Comparison of ENCODE assay signal across 12 cellular contexts in the genomic region with DNA sequence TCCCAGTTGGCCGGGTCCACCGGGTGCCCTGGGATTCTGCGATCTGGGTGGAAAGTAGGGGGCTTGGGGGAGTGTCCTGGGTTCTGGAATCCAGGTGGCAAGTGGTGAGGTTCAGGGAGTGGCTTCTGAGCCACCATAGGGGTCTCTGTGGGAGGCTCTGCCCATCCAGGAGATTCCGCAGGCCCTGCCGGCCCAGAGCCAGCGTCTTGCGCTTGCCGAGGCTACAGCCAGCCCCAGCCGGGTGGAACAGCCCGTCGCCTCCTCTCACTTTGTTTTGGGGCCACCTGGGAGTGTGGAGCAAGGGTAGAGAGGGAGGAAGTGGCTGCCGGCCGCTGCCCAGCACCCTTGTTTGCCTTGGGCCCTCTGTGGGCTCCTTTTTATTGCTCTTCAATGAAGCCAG.
DNase-seq lines count a peak whose midpoint lies in the region; ATAC-seq and TF ChIP-seq lines count a peak whose summit lies in the region.
"Had no signal": no experiment of that assay in that cellular context is flagged by ENCODE, and none has a peak within 500 bp of the region (broad histone marks: within the 10 kb centered on the region; RNA-seq: fewer than 3 reads in every experiment).

No MANE protein-coding gene starts in this region.

- CTCF ChIA-PET in activated CD4-positive, alpha-beta T cell treated with anti-CD3 and anti-CD28 coated beads for 36 hours (lab: Charles Lee): interaction anchor here (1.6 kb wide), 1 partner anchor 142 kb away, joined by 4 read pairs; no protein-coding TSS in a partner anchor

- no peaks in the 10 kb centered on the region for H3K9me3 ChIP-seq in body of pancreas
- H3K9me3 ChIP-seq in hepatocyte (ENCODE audit: low read depth): no peaks in the 10 kb centered on the region
- H3K9me3 ChIP-seq in ovary: no peaks in the 10 kb centered on the region
- H3K9me3 ChIP-seq in upper lobe of right lung: no peaks in the 10 kb centered on the region

- peaks cover 2% of the 10 kb centered on the region for H3K36me3 Mint-ChIP-seq in activated CD4-positive, alpha-beta T cell treated with anti-CD3 and anti-CD28 coated beads for 36 hours (ENCODE audit: low read depth)

- peaks cover 27% of the 10 kb centered on the region for H3K79me2 ChIP-seq in hepatocyte

- H3K27me3 ChIP-seq in body of pancreas (no peaks in the 10 kb centered on the region), hepatocyte (no peaks in the 10 kb centered on the region), ovary (no peaks in the 10 kb centered on the region), upper lobe of right lung (no peaks in the 10 kb centered on the region)

- TF ChIP-seq CTCF in body of pancreas (IDR thresholded peaks at IDR 0.05) (no peak), hepatocyte (IDR thresholded peaks at IDR 0.05; ENCODE audit: poor library complexity) (no peak), ovary (IDR thresholded peaks at IDR 0.05) (no peak), upper lobe of right lung (IDR thresholded peaks at IDR 0.05) (no peak)

- DNase-seq in body of pancreas (no peak), hepatocyte (ENCODE audit: low spot score) (no peak), ovary (peak in 1 of 5 donors; percentile 59), upper lobe of right lung (no peak)
- DNase-seq in activated CD4-positive, alpha-beta T cell treated with anti-CD3 and anti-CD28 coated beads for 36 hours: no peak
- DNase-seq: midbrain, NCI-H2029, NCI-H524 treated with DMSO at 0.1 percent for 48 hours, PC-3, trophoblast cell had no signal

- ATAC-seq in body of pancreas (no peak), upper lobe of right lung (peak; percentile 8), HG03039 (IDR thresholded peaks at IDR 0.05; ENCODE audit: unreplicated experiment) (no peak), GM21390 (IDR thresholded peaks at IDR 0.05; ENCODE audit: unreplicated experiment) (no peak)
- ATAC-seq in activated CD4-positive, alpha-beta T cell treated with anti-CD3 and anti-CD28 coated beads for 36 hours: no peak
- ATAC-seq: PC-3 had no signal

- peak overlapping the region in 3 of 4 donors; percentile 33 to 60 (median 48) for H3K27ac ChIP-seq in body of pancreas
- H3K27ac ChIP-seq in hepatocyte: peak overlapping the region; percentile 60
- peak overlapping the region; percentile 13 to 75 for H3K27ac ChIP-seq in ovary
- H3K27ac ChIP-seq in upper lobe of right lung: peak overlapping the region; percentile 67

- no peak overlapping the region for H3K4me3 Mint-ChIP-seq in activated CD4-positive, alpha-beta T cell treated with anti-CD3 and anti-CD28 coated beads for 36 hours

- no peak overlapping the region for H3K27ac Mint-ChIP-seq in activated CD4-positive, alpha-beta T cell treated with anti-CD3 and anti-CD28 coated beads for 36 hours

- no peaks in the 10 kb centered on the region for H3K9me3 Mint-ChIP-seq in activated CD4-positive, alpha-beta T cell treated with anti-CD3 and anti-CD28 coated beads for 36 hours (ENCODE audit: low read depth)

- no peaks in the 10 kb centered on the region for H3K9me2 ChIP-seq in hepatocyte (replicated peaks; ENCODE audit: insufficient read depth)

- no peaks in the 10 kb centered on the region for H3K4me1 Mint-ChIP-seq in activated CD4-positive, alpha-beta T cell treated with anti-CD3 and anti-CD28 coated beads for 36 hours

- H3K36me3 ChIP-seq in body of pancreas (replicated peaks in 1 of 2; ENCODE audit: insufficient read depth in 1 of 2, low read depth in 2 of 2) (peaks cover 0 to 8% of the 10 kb centered on the region in 2 donors), hepatocyte (replicated peaks; ENCODE audit: insufficient read depth, low read depth) (no peaks in the 10 kb centered on the region), ovary (no peaks in the 10 kb centered on the region), upper lobe of right lung (peaks cover 23% of the 10 kb centered on the region)

- peak overlapping the region; percentile 13 for H3K4me2 ChIP-seq in hepatocyte

- intact Hi-C loops in body of pancreas (cut with DNase I) (no loop called here), ovary (cut with DNase I) (loop anchor here in 1 of 4 donors (10.0 kb wide), 1 partner anchor 45 kb away; no protein-coding TSS in a partner anchor), upper lobe of right lung (cut with DNase I) (no loop called here)
- intact Hi-C loops in activated CD4-positive, alpha-beta T cell treated with anti-CD3 and anti-CD28 coated beads for 36 hours (cut with DNase I, micrococcal nuclease): no loop called here

- H3K4me1 ChIP-seq in body of pancreas (peaks cover 11% of the 10 kb centered on the region), hepatocyte (ENCODE audit: insufficient read depth) (peaks cover 30% of the 10 kb centered on the region), ovary (ENCODE audit: insufficient read depth) (peaks cover 21% of the 10 kb centered on the region), upper lobe of right lung (peaks cover 17% of the 10 kb centered on the region)

- H3K4me3 ChIP-seq in body of pancreas (no peak overlapping the region), hepatocyte (no peak overlapping the region), ovary (no peak overlapping the region), upper lobe of right lung (no peak overlapping the region)

- no peaks in the 10 kb centered on the region for H3K27me3 Mint-ChIP-seq in activated CD4-positive, alpha-beta T cell treated with anti-CD3 and anti-CD28 coated beads for 36 hours

- TF ChIP-seq POLR2A in body of pancreas (IDR thresholded peaks at IDR 0.05): no peak
- no peak for TF ChIP-seq POLR2A in ovary (IDR thresholded peaks at IDR 0.05)

- WGBS in body of pancreas, 2 donors: 79 to 97% methylated on average over 8 to 13 of the region's 13 CpGs
- 89% methylated on average over 13 of the region's 13 CpGs for WGBS in hepatocyte (ENCODE audit: low lambda C conversion rate, missing lambda C conversion rate)
- 29 to 56% (median 38%) methylated on average over 12 to 13 of the region's 13 CpGs for WGBS in ovary, 3 donors

- POLR2A ChIA-PET in activated CD4-positive, alpha-beta T cell treated with anti-CD3 and anti-CD28 coated beads for 36 hours (lab: Charles Lee): no interaction called here

- H4K20me1 ChIP-seq in hepatocyte (ENCODE audit: insufficient read depth, poor library complexity, severe bottlenecking): peaks cover 4% of the 10 kb centered on the region

- no peak for TF ChIP-seq EP300 in ovary (IDR thresholded peaks at IDR 0.05)

- no peak overlapping the region for H2AFZ ChIP-seq in hepatocyte
